8 cellular contexts compared by ENCODE assay signal in the genomic region with DNA sequence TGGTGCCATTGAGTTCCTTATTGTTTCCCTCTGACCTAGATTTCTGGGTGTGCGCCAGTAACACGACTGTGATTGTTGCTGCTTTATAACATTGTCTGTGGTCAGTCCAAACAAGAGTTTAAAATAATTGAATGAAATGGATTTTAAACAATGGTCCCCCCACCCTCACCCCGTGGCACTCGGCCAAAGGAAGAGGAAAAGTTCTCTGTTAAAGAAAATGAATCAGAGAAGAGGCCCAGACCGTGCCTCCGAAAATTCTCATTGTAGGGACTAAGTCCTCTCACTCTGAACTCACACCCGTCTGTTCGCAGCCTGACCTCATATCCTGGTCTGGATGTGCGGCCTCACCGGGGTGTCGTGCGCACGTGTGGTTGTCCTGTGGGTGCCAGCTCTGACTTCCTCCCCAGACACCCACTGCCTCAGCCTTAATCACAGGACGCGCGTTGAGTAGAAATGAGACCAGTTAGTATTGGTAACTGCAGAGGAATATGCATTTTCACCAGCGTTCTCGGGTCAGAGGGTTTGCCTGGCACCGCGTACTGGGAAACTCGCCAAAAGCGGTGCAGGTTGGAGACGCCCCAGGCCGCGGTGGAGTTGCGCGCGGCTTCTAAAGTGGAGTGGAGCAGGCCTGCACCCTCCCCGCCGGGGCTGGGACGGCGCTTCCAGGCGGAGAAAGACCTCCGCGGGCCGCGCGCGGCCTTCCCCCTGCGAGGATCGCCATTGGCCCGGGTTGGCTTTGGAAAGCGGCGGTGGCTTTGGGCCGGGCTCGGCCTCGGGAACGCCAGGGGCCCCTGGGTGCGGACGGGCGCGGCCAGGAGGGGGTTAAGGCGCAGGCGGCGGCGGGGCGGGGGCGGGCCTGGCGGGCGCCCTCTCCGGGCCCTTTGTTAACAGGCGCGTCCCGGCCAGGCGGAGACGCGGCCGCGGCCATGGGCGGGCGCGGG. TPM values are rescaled to one million over a fixed set of nuclear protein-coding genes. Genes with fewer than 3 reads are reported as not detected.
A peak's percentile ranks its signal among the peaks of the same experiment; 100 is the strongest.
DNase-seq lines count a peak whose midpoint lies in the region; ATAC-seq, FAIRE-seq and TF ChIP-seq lines count a peak whose summit lies in the region.

A gene (plus strand): TSS at position 884 of the 941 bp plus-strand sequence. CDS start 193 bp downstream, outside the sequence.

- ATAC-seq in left cardiac atrium (peak; percentile 87 to 90), aorta (ENCODE audit: low FRiP score) (peak; percentile 83)

- DNase-seq in ELR (ENCODE audit: low read depth) (peak; percentile 96), H54 (ENCODE audit: insufficient read length, low spot score) (peak; percentile 63), NB4 (ENCODE audit: low read depth) (peak; percentile 91), amniotic epithelial cell (ENCODE audit: low read depth) (peak; percentile 80), left cardiac atrium (peak; percentile 77), aorta (peak; percentile 86 to 91)

- H3K4me1 ChIP-seq in rectal smooth muscle tissue (ENCODE audit: control insufficient read depth, insufficient read depth, low read length) = peaks cover 41% of the 10 kb centered on the region
- no peaks in the 10 kb centered on the region for H3K4me1 ChIP-seq in aorta (ENCODE audit: control insufficient read depth in 1 of 2, insufficient read depth in 2 of 2, low read length in 2 of 2)

- no peak for FAIRE-seq in H54 (lab: Jason Lieb, UNC)

- intact Hi-C loops in T-helper 1 cell treated with Interleukin-12 subunit alpha and Interleukin-12 subunit beta and Interleukin-4 antibody, amounts not matched to agents 30 ng/mL and 1 ng/mL, for 36 hours (cut with micrococcal nuclease) = no loop called here
- intact Hi-C loops in left cardiac atrium (cut with DNase I) (loop anchor here in 1 of 2 donors (5.0 kb wide), 1 partner anchor 52 kb away; no protein-coding TSS in a partner anchor), aorta (cut with DNase I) (loop anchor here (5.0 kb wide), 2 partner anchors 47 to 52 kb away; no protein-coding TSS in a partner anchor)

- no peaks in the 10 kb centered on the region for H3K27me3 ChIP-seq in rectal smooth muscle tissue (ENCODE audit: control insufficient read depth, insufficient read depth, low read length)
- no peaks in the 10 kb centered on the region for H3K27me3 ChIP-seq in aorta (ENCODE audit: control insufficient read depth in 1 of 2, insufficient read depth in 2 of 2, low read length in 1 of 2)

- peak within 1 kb of the TSS; percentile 82 for H3K9ac ChIP-seq in rectal smooth muscle tissue (ENCODE audit: low read length)

- H3K9me3 ChIP-seq in aorta (ENCODE audit: control insufficient read depth, low read length) = no peaks in the 10 kb centered on the region

- H3K36me3 ChIP-seq in rectal smooth muscle tissue (ENCODE audit: control insufficient read depth, insufficient read depth, low read length) = no peaks in the 10 kb centered on the region
- no peaks in the 10 kb centered on the region for H3K36me3 ChIP-seq in aorta (ENCODE audit: control insufficient read depth in 1 of 2, insufficient read depth in 2 of 2, low read length in 1 of 2)

- H3K4me3 ChIP-seq in NB4 (ENCODE audit: low read depth, low read length) = peak within 1 kb of the TSS; percentile 88
- H3K4me3 ChIP-seq in rectal smooth muscle tissue (ENCODE audit: low read length) = peak within 1 kb of the TSS; percentile 86
- peak within 1 kb of the TSS; percentile 46 to 99 for H3K4me3 ChIP-seq in aorta (ENCODE audit: low read length in 2 of 2)

- H3K27ac ChIP-seq in rectal smooth muscle tissue (ENCODE audit: low read depth, low read length) (peak within 1 kb of the TSS; percentile 97), aorta (ENCODE audit: low read depth in 1 of 2, low read length in 2 of 2) (peak within 1 kb of the TSS; percentile 91 to 95)

- TF ChIP-seq CTCF in NB4 (IDR thresholded peaks at IDR 0.05; ENCODE audit: low read depth, low read length) = no peak

- 2% methylated on average over 60 to 72 of the region's 72 CpGs for WGBS in aorta, 2 donors

- TF ChIP-seq POLR2A in H54 (IDR thresholded peaks at IDR 0.05; ENCODE audit: low read depth, low read length) (0 out of 2 replicates have a peak, but pooled peaks have one; percentile 15), NB4 (IDR thresholded peaks at IDR 0.05; ENCODE audit: extremely low read depth, insufficient read length) (peak; percentile 54)

RNA-seq across cellular contexts. Expression of the gene that starts here (rescaled TPM):
- 33.8 and 35.1 TPM in 2 replicates for total RNA-seq in T-helper 1 cell treated with Interleukin-12 subunit alpha and Interleukin-12 subunit beta and Interleukin-4 antibody, amounts not matched to agents 30 ng/mL and 1 ng/mL, for 36 hours
- total RNA-seq in left cardiac atrium (10 to 100 TPM; 40.8 to 55.4 TPM), aorta (10 to 100 TPM; 91.7 to 98.7 TPM)
- 10 to 100 TPM; 12.8 to 38.5 TPM for polyA plus RNA-seq in aorta

Comparison
In these comparisons a context has a peak if more than half of its experiments do, and no peak if none do; other contexts are left out.
1. Peak in every context shown above with its lines: DNase-seq, ATAC-seq, H3K4me3 ChIP-seq and H3K27ac ChIP-seq.